Comparison of ENCODE assay signal across 12 cellular contexts in the genomic region with DNA sequence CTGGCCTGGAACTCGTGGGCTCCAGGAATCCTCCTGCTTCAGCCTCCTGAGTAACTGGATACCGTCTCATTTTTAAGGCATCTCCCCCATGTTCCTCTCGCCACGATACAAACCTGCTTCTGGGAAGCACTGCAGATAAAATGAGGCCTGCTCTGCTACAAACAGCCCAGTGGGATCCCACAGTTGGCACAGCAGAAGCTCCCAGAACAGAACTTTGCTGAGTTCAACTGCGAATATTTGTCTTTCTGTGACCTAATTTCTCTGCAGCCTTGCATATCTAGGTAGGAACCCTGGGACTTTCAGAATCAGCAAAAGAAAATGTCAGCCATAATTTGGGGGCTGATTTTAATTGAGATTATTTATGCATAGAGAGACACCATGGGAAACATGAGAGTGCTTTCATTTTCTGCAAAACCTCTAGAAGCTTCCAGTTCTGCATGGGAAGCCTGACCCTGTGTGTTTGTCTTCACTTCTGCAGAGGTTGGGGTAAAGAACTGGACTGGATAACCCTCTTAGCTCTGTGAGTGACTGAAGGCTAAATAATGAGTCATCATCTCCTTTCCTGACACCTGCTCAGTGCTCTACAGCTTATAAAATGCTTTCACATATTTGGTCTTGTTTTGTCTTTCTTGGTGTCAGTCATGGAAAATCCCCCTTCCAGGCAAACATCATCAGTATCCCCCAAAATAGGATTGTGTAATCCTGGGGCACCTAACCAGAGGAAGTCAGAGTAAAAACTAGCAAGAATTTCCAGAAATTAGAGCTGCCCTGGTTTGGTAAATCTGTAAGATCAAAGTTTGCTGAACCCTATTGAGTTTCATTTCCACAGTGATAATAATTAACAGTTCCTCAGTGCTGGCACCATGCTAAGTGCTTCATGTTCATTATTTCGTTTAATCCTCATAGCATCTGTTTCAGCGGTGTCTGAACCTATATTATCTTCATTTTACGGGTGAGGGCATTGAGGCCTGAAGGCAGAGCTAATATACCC.
DNase-seq lines count a peak whose midpoint lies in the region; ATAC-seq, FAIRE-seq and TF ChIP-seq lines count a peak whose summit lies in the region.
"Had no signal": no experiment of that assay in that cellular context is flagged by ENCODE, and none has a peak within 500 bp of the region (broad histone marks: within the 10 kb centered on the region; RNA-seq: fewer than 3 reads in every experiment).

No MANE protein-coding gene starts in this region.

- H3K9ac ChIP-seq in mesendoderm (ENCODE audit: low read length): no peak overlapping the region
- H3K9ac ChIP-seq: parathyroid adenoma had no signal

- H4K8ac ChIP-seq in mesendoderm (ENCODE audit: low read depth, low read length): no peak overlapping the region

- ATAC-seq in GM18517 (IDR thresholded peaks at IDR 0.05; ENCODE audit: unreplicated experiment) (peak; percentile 98), GM21447 (IDR thresholded peaks at IDR 0.05; ENCODE audit: unreplicated experiment) (peak; percentile 97), HG03103 (IDR thresholded peaks at IDR 0.05; ENCODE audit: low read depth, unreplicated experiment) (peak; percentile 74), HG02870 (IDR thresholded peaks at IDR 0.05; ENCODE audit: unreplicated experiment) (no peak)

- H3K56ac ChIP-seq in mesendoderm (ENCODE audit: low read length): no peak overlapping the region

- H3K18ac ChIP-seq in mesendoderm (ENCODE audit: low read length): no peak overlapping the region

- H3K79me1 ChIP-seq in mesendoderm (ENCODE audit: low read length): no peaks in the 10 kb centered on the region

- DNase-seq in RPMI8226 (peak; percentile 2), ureter (ENCODE audit: low spot score) (no peak), mesendoderm (no peak), H54 (ENCODE audit: insufficient read length, low spot score) (no peak)
- DNase-seq: activated CD4-positive, CD25-positive, alpha-beta regulatory T cell; activated naive CD8-positive, alpha-beta T cell treated with anti-CD3 and anti-CD28 coated beads, Interleukin-2, amount 10 ng/mL, durations not matched to agents 7 days and 5 days; COR-L47 had no signal

- no CpG with 5 or more reads among the region's 8 CpGs for WGBS in mesendoderm (ENCODE audit: extremely low coverage, insufficient coverage, low lambda C conversion rate)

- no peaks in the 10 kb centered on the region for H3K79me2 ChIP-seq in mesendoderm (ENCODE audit: control insufficient read depth, insufficient read depth, low read length)
- H3K79me2 ChIP-seq: parathyroid adenoma had no signal

- H3K4ac ChIP-seq in mesendoderm (ENCODE audit: low read depth, low read length): no peak overlapping the region

- no peaks in the 10 kb centered on the region for H3K36me3 ChIP-seq in mesendoderm (ENCODE audit: control insufficient read depth, insufficient read depth, low read length)

- no peak overlapping the region for H2AK5ac ChIP-seq in mesendoderm (ENCODE audit: low read length)

- H4K5ac ChIP-seq in mesendoderm (ENCODE audit: low read length): no peak overlapping the region

- H2BK5ac ChIP-seq in mesendoderm (ENCODE audit: low read length): no peak overlapping the region

- no peak overlapping the region for H3K4me2 ChIP-seq in mesendoderm (ENCODE audit: low read length)

- no peak for FAIRE-seq in H54 (lab: Jason Lieb, UNC)

- no peak overlapping the region for H3K4me3 ChIP-seq in mesendoderm (ENCODE audit: low read length)

- no peak for TF ChIP-seq POLR2A in H54 (IDR thresholded peaks at IDR 0.05; ENCODE audit: low read depth, low read length)

- no peak overlapping the region for H2BK120ac ChIP-seq in mesendoderm (ENCODE audit: low read depth, low read length)

- no peak overlapping the region for H2BK15ac ChIP-seq in mesendoderm (replicated peaks; ENCODE audit: low read depth)

- H3K27me3 ChIP-seq in mesendoderm (ENCODE audit: insufficient read depth, low read length, poor library complexity): no peaks in the 10 kb centered on the region

- no peak overlapping the region for H3K23ac ChIP-seq in mesendoderm (ENCODE audit: low read length)

- no peak overlapping the region for H3K27ac ChIP-seq in mesendoderm (ENCODE audit: low read depth, low read length)
- H3K27ac ChIP-seq: parathyroid adenoma had no signal

- no peaks in the 10 kb centered on the region for H3K4me1 ChIP-seq in mesendoderm (ENCODE audit: control insufficient read depth, low read depth, low read length)
- H3K4me1 ChIP-seq: parathyroid adenoma had no signal
